ENCODE assay signal across 18 cellular contexts in the genomic region with DNA sequence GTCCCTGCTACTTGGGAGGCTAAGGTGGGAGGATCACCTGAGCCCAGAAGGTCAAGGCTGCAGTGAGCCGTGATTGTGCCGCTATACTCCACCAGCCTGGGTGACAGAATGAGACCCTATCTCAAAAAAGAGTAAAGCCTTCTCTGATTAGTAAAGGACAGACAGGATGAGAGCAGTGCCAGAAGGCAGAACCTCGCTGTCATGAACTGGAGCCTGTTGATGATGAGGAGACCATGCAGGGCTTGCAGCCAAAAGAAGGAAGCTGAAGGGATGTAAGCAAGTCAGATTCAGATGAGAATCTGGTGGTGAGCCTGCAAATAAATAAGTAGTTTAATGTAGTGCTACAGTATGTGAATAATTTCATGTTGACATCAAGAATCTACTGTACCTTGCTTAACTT. TPM values are rescaled to one million over a fixed set of nuclear protein-coding genes. Genes with fewer than 3 reads are reported as not detected.
DNase-seq lines count a peak whose midpoint lies in the region; ATAC-seq and TF ChIP-seq lines count a peak whose summit lies in the region.
"Had no signal": no experiment of that assay in that cellular context is flagged by ENCODE, and none has a peak within 500 bp of the region (broad histone marks: within the 10 kb centered on the region; RNA-seq: fewer than 3 reads in every experiment).

No MANE protein-coding gene starts in this region.

- no peaks in the 10 kb centered on the region for H3K9me3 Mint-ChIP-seq in activated CD8-positive, alpha-beta T cell treated with anti-CD3 and anti-CD28 coated beads for 36 hours
- no peaks in the 10 kb centered on the region for H3K9me3 Mint-ChIP-seq in activated CD8-positive, alpha-beta T cell treated with anti-CD3 and anti-CD28 coated beads, Interleukin-2, amount 10 ng/mL, durations not matched to agents 7 days and 5 days (ENCODE audit: insufficient read depth)
- H3K9me3 Mint-ChIP-seq in CD8-positive, alpha-beta T cell: no peaks in the 10 kb centered on the region
- no peaks in the 10 kb centered on the region for H3K9me3 Mint-ChIP-seq in stimulated activated naive B cell treated with anti-CD40 and anti-IgM and Interleukin-4, amounts not matched to agents 10 μg/mL and 1 μg/mL and 100 μg/mL, for 72 hours
- H3K9me3 Mint-ChIP-seq: CD4-positive, alpha-beta memory T cell; H9; IgD-negative memory B cell had no signal

- no peaks in the 10 kb centered on the region for H3K9me3 ChIP-seq in CD8-positive, alpha-beta T cell (ENCODE audit: low read length)

- CTCF ChIA-PET in activated CD8-positive, alpha-beta T cell treated with anti-CD3 and anti-CD28 coated beads for 36 hours (lab: Charles Lee): no interaction called here
- CTCF ChIA-PET in activated CD8-positive, alpha-beta T cell treated with anti-CD3 and anti-CD28 coated beads, Interleukin-2, amount 10 ng/mL, durations not matched to agents 7 days and 5 days (lab: Charles Lee): no interaction called here
- CTCF ChIA-PET in CD8-positive, alpha-beta T cell (lab: Charles Lee): no interaction called here

- H3K27ac Mint-ChIP-seq in activated CD8-positive, alpha-beta T cell treated with anti-CD3 and anti-CD28 coated beads for 36 hours: peak overlapping the region; percentile 25
- no peak overlapping the region for H3K27ac Mint-ChIP-seq in activated CD8-positive, alpha-beta T cell treated with anti-CD3 and anti-CD28 coated beads, Interleukin-2, amount 10 ng/mL, durations not matched to agents 7 days and 5 days
- peak overlapping the region; percentile 55 for H3K27ac Mint-ChIP-seq in CD8-positive, alpha-beta T cell
- peak overlapping the region; percentile 51 for H3K27ac Mint-ChIP-seq in stimulated activated naive B cell treated with anti-CD40 and anti-IgM and Interleukin-4, amounts not matched to agents 10 μg/mL and 1 μg/mL and 100 μg/mL, for 72 hours
- H3K27ac Mint-ChIP-seq: CD4-positive, alpha-beta memory T cell; H9 had no signal

- POLR2A ChIA-PET in activated CD8-positive, alpha-beta T cell treated with anti-CD3 and anti-CD28 coated beads for 36 hours (lab: Charles Lee): no interaction called here
- POLR2A ChIA-PET in activated CD8-positive, alpha-beta T cell treated with anti-CD3 and anti-CD28 coated beads, Interleukin-2, amount 10 ng/mL, durations not matched to agents 7 days and 5 days (lab: Charles Lee): no interaction called here
- POLR2A ChIA-PET in CD8-positive, alpha-beta T cell (lab: Charles Lee): no interaction called here

- H3K4me1 ChIP-seq in CD8-positive, alpha-beta T cell (ENCODE audit: insufficient read depth, low read length): no peaks in the 10 kb centered on the region

- no peaks in the 10 kb centered on the region for H3K27me3 ChIP-seq in CD8-positive, alpha-beta T cell (ENCODE audit: insufficient read depth, low read length)

- no peak overlapping the region for H3K27ac ChIP-seq in CD8-positive, alpha-beta T cell (ENCODE audit: low read depth, low read length)
- H3K27ac ChIP-seq: C4-2B had no signal

- H3K36me3 ChIP-seq in CD8-positive, alpha-beta T cell (ENCODE audit: insufficient read depth, low read length): peaks cover 51% of the 10 kb centered on the region

- intact Hi-C loops in activated CD8-positive, alpha-beta T cell treated with anti-CD3 and anti-CD28 coated beads for 36 hours (cut with micrococcal nuclease): no loop called here
- intact Hi-C loops in Right ventricle myocardium superior (cut with DNase I) (loop anchor here (5.0 kb wide), 1 partner anchor 69 kb away; no protein-coding TSS in a partner anchor), Right ventricle myocardium inferior (cut with DNase I) (no loop called here)
- intact Hi-C loops in CD8-positive, alpha-beta T cell (cut with DNase I, micrococcal nuclease): loop anchor here (2.0 to 10.0 kb wide), 3 partner anchors 21 to 421 kb away; no protein-coding TSS in a partner anchor

- TF ChIP-seq CTCF in activated CD8-positive, alpha-beta T cell treated with anti-CD3 and anti-CD28 coated beads for 36 hours (IDR thresholded peaks at IDR 0.05): no peak
- TF ChIP-seq CTCF in CD8-positive, alpha-beta T cell (IDR thresholded peaks at IDR 0.05): no peak

- H3K27me3 Mint-ChIP-seq in activated CD8-positive, alpha-beta T cell treated with anti-CD3 and anti-CD28 coated beads for 36 hours: no peaks in the 10 kb centered on the region
- no peaks in the 10 kb centered on the region for H3K27me3 Mint-ChIP-seq in activated CD8-positive, alpha-beta T cell treated with anti-CD3 and anti-CD28 coated beads, Interleukin-2, amount 10 ng/mL, durations not matched to agents 7 days and 5 days (ENCODE audit: low read depth)
- no peaks in the 10 kb centered on the region for H3K27me3 Mint-ChIP-seq in CD8-positive, alpha-beta T cell (ENCODE audit: low read depth)
- H3K27me3 Mint-ChIP-seq in stimulated activated naive B cell treated with anti-CD40 and anti-IgM and Interleukin-4, amounts not matched to agents 10 μg/mL and 1 μg/mL and 100 μg/mL, for 72 hours: no peaks in the 10 kb centered on the region
- H3K27me3 Mint-ChIP-seq: CD4-positive, alpha-beta memory T cell; IgD-negative memory B cell had no signal

- no peaks in the 10 kb centered on the region for H3K4me1 Mint-ChIP-seq in activated CD8-positive, alpha-beta T cell treated with anti-CD3 and anti-CD28 coated beads for 36 hours (ENCODE audit: low read depth)
- H3K4me1 Mint-ChIP-seq in activated CD8-positive, alpha-beta T cell treated with anti-CD3 and anti-CD28 coated beads, Interleukin-2, amount 10 ng/mL, durations not matched to agents 7 days and 5 days (ENCODE audit: low read depth): no peaks in the 10 kb centered on the region
- no peaks in the 10 kb centered on the region for H3K4me1 Mint-ChIP-seq in CD8-positive, alpha-beta T cell (ENCODE audit: low read depth)
- H3K4me1 Mint-ChIP-seq in stimulated activated naive B cell treated with anti-CD40 and anti-IgM and Interleukin-4, amounts not matched to agents 10 μg/mL and 1 μg/mL and 100 μg/mL, for 72 hours: no peaks in the 10 kb centered on the region
- H3K4me1 Mint-ChIP-seq: CD4-positive, alpha-beta memory T cell; IgD-negative memory B cell had no signal

- H3K4me3 ChIP-seq in CD8-positive, alpha-beta T cell (ENCODE audit: low read depth, low read length): no peak overlapping the region

- H3K4me3 Mint-ChIP-seq in activated CD8-positive, alpha-beta T cell treated with anti-CD3 and anti-CD28 coated beads for 36 hours: no peak overlapping the region
- no peak overlapping the region for H3K4me3 Mint-ChIP-seq in activated CD8-positive, alpha-beta T cell treated with anti-CD3 and anti-CD28 coated beads, Interleukin-2, amount 10 ng/mL, durations not matched to agents 7 days and 5 days
- no peak overlapping the region for H3K4me3 Mint-ChIP-seq in CD8-positive, alpha-beta T cell
- no peak overlapping the region for H3K4me3 Mint-ChIP-seq in stimulated activated naive B cell treated with anti-CD40 and anti-IgM and Interleukin-4, amounts not matched to agents 10 μg/mL and 1 μg/mL and 100 μg/mL, for 72 hours
- H3K4me3 Mint-ChIP-seq: CD4-positive, alpha-beta memory T cell; H9; IgD-negative memory B cell had no signal

- DNase-seq in activated CD8-positive, alpha-beta T cell treated with anti-CD3 and anti-CD28 coated beads for 36 hours: no peak
- no peak for DNase-seq in activated CD8-positive, alpha-beta T cell treated with anti-CD3 and anti-CD28 coated beads, Interleukin-2, amount 10 ng/mL, durations not matched to agents 7 days and 5 days
- DNase-seq in Right ventricle myocardium superior (no peak), Right ventricle myocardium inferior (ENCODE audit: missing footprints) (no peak)
- no peak for DNase-seq in CD8-positive, alpha-beta T cell
- DNase-seq in stimulated activated naive B cell treated with anti-CD40 and anti-IgM and Interleukin-4, amounts not matched to agents 10 μg/mL and 1 μg/mL and 100 μg/mL, for 72 hours: no peak
- DNase-seq: 8988T; CD4-positive, alpha-beta memory T cell; COR-L47; DMS153; DMS79 treated with DMSO at 0.1 percent for 48 hours; EL; GOT3; H9 had no signal

- no peak for ATAC-seq in activated CD8-positive, alpha-beta T cell treated with anti-CD3 and anti-CD28 coated beads for 36 hours
- ATAC-seq in activated CD8-positive, alpha-beta T cell treated with anti-CD3 and anti-CD28 coated beads, Interleukin-2, amount 10 ng/mL, durations not matched to agents 7 days and 5 days: no peak
- ATAC-seq in Right ventricle myocardium superior (ENCODE audit: poor library complexity): peak; percentile 79
- ATAC-seq in Right ventricle myocardium inferior: no peak
- ATAC-seq in CD8-positive, alpha-beta T cell: no peak
- no peak for ATAC-seq in stimulated activated naive B cell treated with anti-CD40 and anti-IgM and Interleukin-4, amounts not matched to agents 10 μg/mL and 1 μg/mL and 100 μg/mL, for 72 hours (replicated peaks)
- no peak for ATAC-seq in GM21737 (IDR thresholded peaks at IDR 0.05; ENCODE audit: unreplicated experiment)

- H3K36me3 Mint-ChIP-seq in activated CD8-positive, alpha-beta T cell treated with anti-CD3 and anti-CD28 coated beads for 36 hours (ENCODE audit: low read depth): peaks cover 44% of the 10 kb centered on the region
- peaks cover 60% of the 10 kb centered on the region for H3K36me3 Mint-ChIP-seq in activated CD8-positive, alpha-beta T cell treated with anti-CD3 and anti-CD28 coated beads, Interleukin-2, amount 10 ng/mL, durations not matched to agents 7 days and 5 days (ENCODE audit: low read depth)
- peaks cover 84% of the 10 kb centered on the region for H3K36me3 Mint-ChIP-seq in CD8-positive, alpha-beta T cell
- peaks cover 21 to 36% of the 10 kb centered on the region in 2 donors for H3K36me3 Mint-ChIP-seq in stimulated activated naive B cell treated with anti-CD40 and anti-IgM and Interleukin-4, amounts not matched to agents 10 μg/mL and 1 μg/mL and 100 μg/mL, for 72 hours

RNA-seq across cellular contexts. Expression of a gene that starts 52.8 kb away (rescaled TPM):
- not detected for total RNA-seq in activated CD8-positive, alpha-beta T cell treated with anti-CD3 and anti-CD28 coated beads for 36 hours
- not detected for total RNA-seq in activated CD8-positive, alpha-beta T cell treated with anti-CD3 and anti-CD28 coated beads, Interleukin-2, amount 10 ng/mL, durations not matched to agents 7 days and 5 days
- total RNA-seq in Right ventricle myocardium superior: 0.97 TPM
- total RNA-seq in Right ventricle myocardium inferior: not detected
- under 1 TPM in 1 of 2 experiments, not detected in 1; 0.79 TPM for total RNA-seq in CD8-positive, alpha-beta T cell
- total RNA-seq: CD4-positive, alpha-beta memory T cell; H9; HT-29 had no signal

Comparison
In these comparisons a context has a peak if more than half of its experiments do, and no peak if none do; other contexts are left out.
1. intact Hi-C loops: an anchor here in Right ventricle myocardium superior (5.0 kb wide) and CD8-positive, alpha-beta T cell (2.0 to 10.0 kb wide); none called in activated CD8-positive, alpha-beta T cell treated with anti-CD3 and anti-CD28 coated beads for 36 hours and Right ventricle myocardium inferior.